Comparison of ENCODE assay signal across 2 cellular contexts in the genomic region with DNA sequence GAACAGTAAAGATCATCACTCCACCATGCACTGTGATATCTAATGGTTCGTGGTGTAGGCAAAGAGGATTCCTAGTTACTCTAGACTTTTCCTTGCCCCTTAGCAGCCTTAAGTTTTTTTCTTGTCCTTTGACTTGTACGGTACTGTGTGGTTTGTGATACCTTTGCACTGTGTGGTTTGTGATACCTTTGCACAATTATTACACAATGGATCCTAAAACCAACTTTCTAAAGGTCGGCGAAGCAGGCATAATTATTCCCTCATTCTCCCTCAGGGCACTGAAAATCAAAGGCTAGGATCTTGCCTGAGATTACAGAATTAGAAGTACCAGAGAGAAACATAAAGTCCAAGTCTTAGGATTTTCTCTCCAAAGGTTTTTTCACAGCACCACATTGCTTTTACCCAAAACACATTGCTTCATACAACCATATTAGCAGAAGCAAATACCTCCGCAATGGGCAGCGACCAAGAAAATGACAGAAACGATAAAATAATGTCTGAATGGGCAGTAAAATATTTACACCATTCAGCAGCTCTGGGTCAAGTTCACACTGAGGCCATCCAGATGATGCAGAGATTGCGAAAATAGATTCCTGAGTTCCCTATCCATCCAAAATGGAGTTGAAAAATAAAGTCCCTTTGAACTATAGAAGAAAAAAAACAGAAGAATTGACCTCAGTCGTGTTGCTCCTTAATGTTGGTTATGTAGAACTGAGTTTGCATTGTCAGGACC.
TF ChIP-seq lines count a peak whose summit lies in the region.

No MANE protein-coding gene starts in this region.

TF ChIP-seq in SK-N-SH treated with all-trans-retinoic acid at 6 μM for 48 hours, 23 proteins besides CTCF, POLR2A, EP300 and RAD21 (continued from another document):
- TF ChIP-seq, protein P1, sequence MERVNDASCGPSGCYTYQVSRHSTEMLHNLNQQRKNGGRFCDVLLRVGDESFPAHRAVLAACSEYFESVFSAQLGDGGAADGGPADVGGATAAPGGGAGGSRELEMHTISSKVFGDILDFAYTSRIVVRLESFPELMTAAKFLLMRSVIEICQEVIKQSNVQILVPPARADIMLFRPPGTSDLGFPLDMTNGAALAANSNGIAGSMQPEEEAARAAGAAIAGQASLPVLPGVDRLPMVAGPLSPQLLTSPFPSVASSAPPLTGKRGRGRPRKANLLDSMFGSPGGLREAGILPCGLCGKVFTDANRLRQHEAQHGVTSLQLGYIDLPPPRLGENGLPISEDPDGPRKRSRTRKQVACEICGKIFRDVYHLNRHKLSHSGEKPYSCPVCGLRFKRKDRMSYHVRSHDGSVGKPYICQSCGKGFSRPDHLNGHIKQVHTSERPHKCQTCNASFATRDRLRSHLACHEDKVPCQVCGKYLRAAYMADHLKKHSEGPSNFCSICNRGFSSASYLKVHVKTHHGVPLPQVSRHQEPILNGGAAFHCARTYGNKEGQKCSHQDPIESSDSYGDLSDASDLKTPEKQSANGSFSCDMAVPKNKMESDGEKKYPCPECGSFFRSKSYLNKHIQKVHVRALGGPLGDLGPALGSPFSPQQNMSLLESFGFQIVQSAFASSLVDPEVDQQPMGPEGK (CRISPR knock-in tag; IDR thresholded peaks at IDR 0.05; ENCODE audit: borderline replicate concordance), result no peak
- TF ChIP-seq, protein P2, sequence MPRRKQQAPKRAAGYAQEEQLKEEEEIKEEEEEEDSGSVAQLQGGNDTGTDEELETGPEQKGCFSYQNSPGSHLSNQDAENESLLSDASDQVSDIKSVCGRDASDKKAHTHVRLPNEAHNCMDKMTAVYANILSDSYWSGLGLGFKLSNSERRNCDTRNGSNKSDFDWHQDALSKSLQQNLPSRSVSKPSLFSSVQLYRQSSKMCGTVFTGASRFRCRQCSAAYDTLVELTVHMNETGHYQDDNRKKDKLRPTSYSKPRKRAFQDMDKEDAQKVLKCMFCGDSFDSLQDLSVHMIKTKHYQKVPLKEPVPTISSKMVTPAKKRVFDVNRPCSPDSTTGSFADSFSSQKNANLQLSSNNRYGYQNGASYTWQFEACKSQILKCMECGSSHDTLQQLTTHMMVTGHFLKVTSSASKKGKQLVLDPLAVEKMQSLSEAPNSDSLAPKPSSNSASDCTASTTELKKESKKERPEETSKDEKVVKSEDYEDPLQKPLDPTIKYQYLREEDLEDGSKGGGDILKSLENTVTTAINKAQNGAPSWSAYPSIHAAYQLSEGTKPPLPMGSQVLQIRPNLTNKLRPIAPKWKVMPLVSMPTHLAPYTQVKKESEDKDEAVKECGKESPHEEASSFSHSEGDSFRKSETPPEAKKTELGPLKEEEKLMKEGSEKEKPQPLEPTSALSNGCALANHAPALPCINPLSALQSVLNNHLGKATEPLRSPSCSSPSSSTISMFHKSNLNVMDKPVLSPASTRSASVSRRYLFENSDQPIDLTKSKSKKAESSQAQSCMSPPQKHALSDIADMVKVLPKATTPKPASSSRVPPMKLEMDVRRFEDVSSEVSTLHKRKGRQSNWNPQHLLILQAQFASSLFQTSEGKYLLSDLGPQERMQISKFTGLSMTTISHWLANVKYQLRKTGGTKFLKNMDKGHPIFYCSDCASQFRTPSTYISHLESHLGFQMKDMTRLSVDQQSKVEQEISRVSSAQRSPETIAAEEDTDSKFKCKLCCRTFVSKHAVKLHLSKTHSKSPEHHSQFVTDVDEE (CRISPR knock-in tag; IDR thresholded peaks at IDR 0.05), result no peak
- TF ChIP-seq ZFP30 (CRISPR knock-in tag; IDR thresholded peaks at IDR 0.05) (no peak), ZNF8 (CRISPR knock-in tag; IDR thresholded peaks at IDR 0.05) (no peak), ISL1 (CRISPR knock-in tag; IDR thresholded peaks at IDR 0.05) (peak; percentile 39)

TF ChIP-seq in SK-N-SH, 30 proteins besides CTCF, POLR2A, EP300 and RAD21 (continued from another document):
- TF ChIP-seq REST (IDR thresholded peaks at IDR 0.05; ENCODE audit: low read depth, low read length), result no peak
- no peak for TF ChIP-seq SMC3 (IDR thresholded peaks at IDR 0.05; ENCODE audit: low read depth, low read length)
- TF ChIP-seq ELF1 (IDR thresholded peaks at IDR 0.05), result no peak
- TF ChIP-seq USF1 (IDR thresholded peaks at IDR 0.05; ENCODE audit: borderline replicate concordance, low read depth), result no peak
- TF ChIP-seq, protein P3, sequence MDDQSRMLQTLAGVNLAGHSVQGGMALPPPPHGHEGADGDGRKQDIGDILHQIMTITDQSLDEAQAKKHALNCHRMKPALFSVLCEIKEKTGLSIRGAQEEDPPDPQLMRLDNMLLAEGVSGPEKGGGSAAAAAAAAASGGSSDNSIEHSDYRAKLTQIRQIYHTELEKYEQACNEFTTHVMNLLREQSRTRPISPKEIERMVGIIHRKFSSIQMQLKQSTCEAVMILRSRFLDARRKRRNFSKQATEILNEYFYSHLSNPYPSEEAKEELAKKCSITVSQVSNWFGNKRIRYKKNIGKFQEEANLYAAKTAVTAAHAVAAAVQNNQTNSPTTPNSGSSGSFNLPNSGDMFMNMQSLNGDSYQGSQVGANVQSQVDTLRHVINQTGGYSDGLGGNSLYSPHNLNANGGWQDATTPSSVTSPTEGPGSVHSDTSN (IDR thresholded peaks at IDR 0.05), result no peak
- no peak for TF ChIP-seq RCOR1 (IDR thresholded peaks at IDR 0.05; ENCODE audit: low read length)
- no peak for TF ChIP-seq FOSL2 (IDR thresholded peaks at IDR 0.05; ENCODE audit: borderline replicate concordance, low read depth)
- TF ChIP-seq, protein P4, sequence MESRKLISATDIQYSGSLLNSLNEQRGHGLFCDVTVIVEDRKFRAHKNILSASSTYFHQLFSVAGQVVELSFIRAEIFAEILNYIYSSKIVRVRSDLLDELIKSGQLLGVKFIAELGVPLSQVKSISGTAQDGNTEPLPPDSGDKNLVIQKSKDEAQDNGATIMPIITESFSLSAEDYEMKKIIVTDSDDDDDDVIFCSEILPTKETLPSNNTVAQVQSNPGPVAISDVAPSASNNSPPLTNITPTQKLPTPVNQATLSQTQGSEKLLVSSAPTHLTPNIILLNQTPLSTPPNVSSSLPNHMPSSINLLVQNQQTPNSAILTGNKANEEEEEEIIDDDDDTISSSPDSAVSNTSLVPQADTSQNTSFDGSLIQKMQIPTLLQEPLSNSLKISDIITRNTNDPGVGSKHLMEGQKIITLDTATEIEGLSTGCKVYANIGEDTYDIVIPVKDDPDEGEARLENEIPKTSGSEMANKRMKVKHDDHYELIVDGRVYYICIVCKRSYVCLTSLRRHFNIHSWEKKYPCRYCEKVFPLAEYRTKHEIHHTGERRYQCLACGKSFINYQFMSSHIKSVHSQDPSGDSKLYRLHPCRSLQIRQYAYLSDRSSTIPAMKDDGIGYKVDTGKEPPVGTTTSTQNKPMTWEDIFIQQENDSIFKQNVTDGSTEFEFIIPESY (IDR thresholded peaks at IDR 0.05; ENCODE audit: borderline replicate concordance, low read depth), result no peak
- no peak for TF ChIP-seq RFX5 (IDR thresholded peaks at IDR 0.05; ENCODE audit: low read length)
- TF ChIP-seq, protein P5, sequence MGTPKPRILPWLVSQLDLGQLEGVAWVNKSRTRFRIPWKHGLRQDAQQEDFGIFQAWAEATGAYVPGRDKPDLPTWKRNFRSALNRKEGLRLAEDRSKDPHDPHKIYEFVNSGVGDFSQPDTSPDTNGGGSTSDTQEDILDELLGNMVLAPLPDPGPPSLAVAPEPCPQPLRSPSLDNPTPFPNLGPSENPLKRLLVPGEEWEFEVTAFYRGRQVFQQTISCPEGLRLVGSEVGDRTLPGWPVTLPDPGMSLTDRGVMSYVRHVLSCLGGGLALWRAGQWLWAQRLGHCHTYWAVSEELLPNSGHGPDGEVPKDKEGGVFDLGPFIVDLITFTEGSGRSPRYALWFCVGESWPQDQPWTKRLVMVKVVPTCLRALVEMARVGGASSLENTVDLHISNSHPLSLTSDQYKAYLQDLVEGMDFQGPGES (IDR thresholded peaks at IDR 0.05; ENCODE audit: low read depth, low read length), result no peak
